ENCODE assay signal across 8 cellular contexts in the genomic region with DNA sequence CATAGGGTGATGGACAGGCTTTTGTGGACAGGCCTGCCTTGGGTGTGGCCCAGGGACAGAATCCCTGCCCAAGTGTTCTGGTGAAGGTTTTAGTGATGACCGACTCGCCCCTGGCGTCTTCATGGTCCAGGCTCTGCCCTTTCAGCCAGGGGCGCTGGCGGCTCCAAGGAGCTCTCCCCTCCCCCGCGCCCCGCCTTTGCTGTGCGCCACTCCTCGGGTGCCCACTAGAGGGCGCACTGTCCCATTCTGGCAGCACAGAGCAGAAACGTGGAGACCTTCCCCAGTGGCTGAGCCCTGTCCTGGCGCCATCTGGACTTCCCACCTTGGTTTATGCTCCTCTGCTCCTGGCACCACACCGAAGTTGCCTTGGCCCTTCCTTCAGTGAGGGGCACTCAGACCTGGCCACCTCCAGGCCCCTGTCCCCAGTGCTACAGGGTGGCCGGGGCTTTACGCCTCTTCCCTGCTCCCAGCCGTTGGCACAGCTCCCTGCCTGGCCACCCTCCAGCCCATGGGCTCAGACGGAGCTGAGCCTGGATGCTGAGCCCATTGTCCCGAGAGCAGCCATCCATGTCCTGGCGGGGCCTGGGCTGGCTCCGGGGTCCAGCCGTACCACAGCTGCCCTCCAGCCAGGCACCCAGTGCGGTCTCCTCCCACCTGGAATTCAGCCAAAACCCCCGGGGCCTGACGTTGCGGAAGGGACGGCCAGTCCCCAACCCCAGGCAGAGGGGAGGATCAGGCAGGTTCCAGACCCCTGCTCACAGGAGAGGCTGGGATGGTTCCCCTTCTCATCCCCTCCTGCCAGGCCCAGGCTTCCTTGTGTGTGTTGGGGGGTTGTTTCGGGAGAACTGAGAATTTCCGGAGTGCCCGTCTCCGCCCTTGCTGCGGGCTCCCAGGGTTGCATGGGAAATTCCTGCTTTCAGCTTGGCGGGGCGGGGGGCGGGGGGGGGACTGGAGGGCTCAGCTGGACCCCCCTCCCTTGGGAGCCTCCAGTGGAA. TPM values are rescaled to one million over a fixed set of nuclear protein-coding genes. Genes with fewer than 3 reads are reported as not detected.
DNase-seq lines count a peak whose midpoint lies in the region; ATAC-seq and TF ChIP-seq lines count a peak whose summit lies in the region.

No MANE protein-coding gene starts in this region.

- H2BK5ac ChIP-seq in IMR-90 (ENCODE audit: low read depth, low read length, poor library complexity, severe bottlenecking): peak overlapping the region; percentile 87

- H2AFZ ChIP-seq in IMR-90 (replicated peaks; ENCODE audit: low read length, poor library complexity): peak overlapping the region; percentile 96
- H2AFZ ChIP-seq in OCI-LY7 (ENCODE audit: low read length): peak overlapping the region; percentile 60; the same call in 1 of the 2 replicates

- peak overlapping the region; percentile 51; the same call in 1 of the 2 replicates for H2BK20ac ChIP-seq in IMR-90 (ENCODE audit: low read depth, low read length)

- POLR2A ChIA-PET in IMR-90 (lab: Charles Lee; ENCODE audit: unreplicated experiment) (interaction anchor here (0.7 kb wide), 1 partner anchor 70 kb away, joined by 4 read pairs; no protein-coding TSS in a partner anchor), OCI-LY7 (lab: Charles Lee) (interaction anchor here (0.5 kb wide), 1 partner anchor 51 kb away, joined by 3 read pairs; no protein-coding TSS in a partner anchor)

- peak; percentile 78 for TF ChIP-seq POLR2A in IMR-90 (IDR thresholded peaks at IDR 0.05; ENCODE audit: low read depth, low read length)

- H4K20me1 ChIP-seq in IMR-90 (ENCODE audit: insufficient read depth, low read length): no peaks in the 10 kb centered on the region; the same call in 1 of the 2 replicates
- H4K20me1 ChIP-seq in OCI-LY7 (ENCODE audit: insufficient read depth, low read length): no peaks in the 10 kb centered on the region

- H2BK120ac ChIP-seq in IMR-90 (ENCODE audit: low read depth, low read length): peak overlapping the region; percentile 70

- H3K27me3 ChIP-seq in IMR-90 (ENCODE audit: control insufficient read depth, insufficient read depth, low read length) (peaks cover 8% of the 10 kb centered on the region; the same call in 1 of the 2 replicates), mucosa of stomach (ENCODE audit: control insufficient read depth, insufficient read depth, low read length) (no peaks in the 10 kb centered on the region)

- H2AK9ac ChIP-seq in IMR-90 (replicated peaks; ENCODE audit: low read depth, low read length, poor library complexity): peak overlapping the region; percentile 95

- peak overlapping the region; percentile 79 for H2AK5ac ChIP-seq in IMR-90 (ENCODE audit: low read depth, low read length)

- BruUV-seq in IMR-90 (replicated peaks; lab: Mats Ljungman, UMichigan) (no TSS peak), OCI-LY7 (replicated peaks; lab: Mats Ljungman, UMichigan) (no TSS peak)

- peak overlapping the region; percentile 69 for H3K23ac ChIP-seq in IMR-90 (ENCODE audit: low read depth, low read length)

- H3K56ac ChIP-seq in IMR-90 (ENCODE audit: extremely low read depth, insufficient read depth, low read length): peak overlapping the region; percentile 61; the same call in 1 of the 2 replicates

- dilution Hi-C loops in IMR-90 (cut with HindIII; ENCODE audit: low sequenced_read_pairs, unreplicated experiment): no loop called here

- H4K8ac ChIP-seq in IMR-90 (ENCODE audit: low read depth in 2 of 2, low read length in 2 of 2): peak overlapping the region; percentile 80 to 89

- peaks cover 6% of the 10 kb centered on the region for H3K9me1 ChIP-seq in IMR-90 (ENCODE audit: insufficient read depth, low read length)

- H3K36me3 ChIP-seq in IMR-90 (ENCODE audit: control insufficient read depth, insufficient read depth, low read length) (no peaks in the 10 kb centered on the region), OCI-LY7 (ENCODE audit: insufficient read depth, low read length) (no peaks in the 10 kb centered on the region), mucosa of stomach (ENCODE audit: control insufficient read depth, insufficient read depth, low read length) (no peaks in the 10 kb centered on the region)

- H2BK15ac ChIP-seq in IMR-90 (ENCODE audit: low read depth, low read length): peak overlapping the region; percentile 64; the same call in 1 of the 3 replicates

- ATAC-seq in GM21360 (IDR thresholded peaks at IDR 0.05; ENCODE audit: unreplicated experiment) (peak; percentile 46), IMR-90 (ENCODE audit: low read depth) (peak; percentile 78)

- peaks cover 23% of the 10 kb centered on the region for H3K4me1 ChIP-seq in IMR-90 (ENCODE audit: control insufficient read depth, insufficient read depth, low read length)
- peaks cover 15% of the 10 kb centered on the region for H3K4me1 ChIP-seq in OCI-LY7 (ENCODE audit: insufficient read depth, low read length, poor library complexity, severe bottlenecking)
- H3K4me1 ChIP-seq in mucosa of stomach (ENCODE audit: control insufficient read depth, insufficient read depth, low read length): peaks cover 75% of the 10 kb centered on the region

- intact Hi-C loops in IMR-90 (cut with micrococcal nuclease) (loop anchor here (2.0 kb wide), 1 partner anchor 48 kb away; no protein-coding TSS in a partner anchor), OCI-LY7 (cut with micrococcal nuclease; ENCODE audit: unreplicated experiment) (loop anchor here (1.0 to 2.0 kb wide), 2 partner anchors 47 to 110 kb away; no protein-coding TSS in a partner anchor)

- peak overlapping the region; percentile 90 for H3K4me2 ChIP-seq in IMR-90 (ENCODE audit: low read depth, low read length)
- H3K4me2 ChIP-seq in OCI-LY7 (ENCODE audit: low read length): peak overlapping the region; percentile 70

- peak overlapping the region; percentile 68 for H3K27ac ChIP-seq in IMR-90 (ENCODE audit: insufficient read depth, low read length)
- no peak overlapping the region for H3K27ac ChIP-seq in OCI-LY7 (ENCODE audit: low read depth, low read length, poor library complexity, severe bottlenecking)

- H3K9ac ChIP-seq in IMR-90 (ENCODE audit: low read depth, low read length): peak overlapping the region; percentile 70
- peak overlapping the region; percentile 81 for H3K9ac ChIP-seq in mucosa of stomach (ENCODE audit: low read length)

- no peaks in the 10 kb centered on the region for H3K79me2 ChIP-seq in OCI-LY7 (ENCODE audit: insufficient read depth, low read depth, low read length)

- peak overlapping the region; percentile 91 for H4K5ac ChIP-seq in IMR-90 (ENCODE audit: low read depth, low read length)

- 4% methylated on average over 14 of the region's 35 CpGs; no CpG with 5 or more reads in 1 of the 2 experiments for WGBS in IMR-90 (ENCODE audit: extremely low coverage in 2 of 2, insufficient read length in 1 of 2), 2 experiments

- DNase-seq in CD1c-positive myeloid dendritic cell (ENCODE audit: extremely low spot score): peak; percentile 92
- peak; percentile 81 for DNase-seq in IMR-90
- DNase-seq in OCI-LY7 (ENCODE audit: low spot score): peak; percentile 83
- DNase-seq in activated T-cell treated with anti-CD3 and anti-CD28 coated beads, Interleukin-2, amount 50 U/mL, for 1 hour: peak; percentile 96
- DNase-seq in epithelial cell of proximal tubule (ENCODE audit: low read depth): no peak
- DNase-seq in stimulated activated CD8-positive, alpha-beta memory T cell treated with anti-CD3 and anti-CD28 coated beads, Interleukin-7, amount 100 ng/mL, for 24 hours (ENCODE audit: low read depth): peak; percentile 83

- H3K4me3 ChIP-seq in IMR-90 (ENCODE audit: insufficient read depth, low read depth, low read length) (peak overlapping the region; percentile 39), OCI-LY7 (ENCODE audit: low read depth, low read length, poor library complexity, severe bottlenecking) (peak overlapping the region; percentile 19), epithelial cell of proximal tubule (ENCODE audit: low read depth, low read length) (peak overlapping the region; percentile 45), mucosa of stomach (ENCODE audit: low read length) (peak overlapping the region; percentile 35)

- in situ Hi-C loops in IMR-90 (cut with MboI; ENCODE audit: low sequenced_read_pairs): no loop called here

- peak overlapping the region; percentile 58 for H3K14ac ChIP-seq in IMR-90 (replicated peaks; ENCODE audit: low read depth, low read length)

- TF ChIP-seq CTCF in IMR-90 (conservative IDR thresholded peaks at IDR 0.05; ENCODE audit: low read depth, low read length) (peak; percentile 99), OCI-LY7 (conservative IDR thresholded peaks at IDR 0.05; ENCODE audit: low read length) (peak; percentile 97), epithelial cell of proximal tubule (conservative IDR thresholded peaks at IDR 0.05; ENCODE audit: low read depth, low read length) (peak; percentile 95)

- H3K4ac ChIP-seq in IMR-90 (ENCODE audit: low read depth, low read length): peak overlapping the region; percentile 87

- peak overlapping the region; percentile 84 for H4K91ac ChIP-seq in IMR-90 (ENCODE audit: insufficient read depth, low read depth, low read length)

- TF ChIP-seq RAD21 in IMR-90 (IDR thresholded peaks at IDR 0.05; ENCODE audit: low read length): peak; percentile 73

- peak overlapping the region; percentile 44 for H3K18ac ChIP-seq in IMR-90 (ENCODE audit: low read depth, low read length)

- no peaks in the 10 kb centered on the region for H3K9me2 ChIP-seq in OCI-LY7 (ENCODE audit: insufficient read depth, low read length)

- H3K79me1 ChIP-seq in IMR-90 (ENCODE audit: low read depth in 1 of 2, low read length in 2 of 2): peaks cover 0 to 14% of the 10 kb centered on the region in 2 experiments; a peak in 1 of 4 replicates

- CTCF ChIA-PET in IMR-90 (lab: Yijun Ruan, JAX) (interaction anchor here (0.6 to 2.2 kb wide), 6 partner anchors 9 to 121 kb away, joined by 3 to 32 read pairs (median 6); no protein-coding TSS in a partner anchor), OCI-LY7 (lab: Charles Lee; ENCODE audit: unreplicated experiment) (interaction anchor here (0.5 to 1.4 kb wide), 5 partner anchors 9 to 301 kb away, joined by 3 to 17 read pairs (median 5); a partner anchor contains a TSS)

- H3K9me3 ChIP-seq in IMR-90 (ENCODE audit: control insufficient read depth, insufficient read depth, low read length) (no peaks in the 10 kb centered on the region), OCI-LY7 (ENCODE audit: low read length) (no peaks in the 10 kb centered on the region), mucosa of stomach (ENCODE audit: control insufficient read depth, low read length) (no peaks in the 10 kb centered on the region)

RNA-seq across cellular contexts. Expression of a gene that starts 5.6 kb away (rescaled TPM):
- total RNA-seq in IMR-90 (2012; rRNA removed) (not detected in 2 replicates), OCI-LY7 (2022) (1.5 TPM in 1 of 2 replicates, not detected in the other), epithelial cell of proximal tubule (7.0 and 8.3 TPM in 2 replicates)
- 0.21 and 1.0 TPM in 2 replicates for polyA plus RNA-seq in IMR-90 (2012; rRNA removed)
- polyA plus RNA-seq in IMR-90 (2012; cell fraction: cytosol; rRNA removed): 0.41 TPM in 1 of 2 replicates, not detected in the other
- 1.0 and 1.7 TPM in 2 replicates for polyA plus RNA-seq in IMR-90 (2012; cell fraction: nucleus; rRNA removed; ENCODE audit: low replicate concordance)
- 4.1 and 4.6 TPM in 2 replicates for total RNA-seq in OCI-LY7 (2014; rRNA removed; shearing (Covaris generic))

RNA-seq across cellular contexts. Expression of a gene that starts 6.5 kb away (rescaled TPM):
- total RNA-seq in IMR-90 (2012; rRNA removed): 18.1 and 20.3 TPM in 2 replicates
- 123 and 149 TPM in 2 replicates for polyA plus RNA-seq in IMR-90 (2012; rRNA removed)
- 196 and 200 TPM in 2 replicates for polyA plus RNA-seq in IMR-90 (2012; cell fraction: cytosol; rRNA removed)
- polyA plus RNA-seq in IMR-90 (2012; cell fraction: nucleus; rRNA removed; ENCODE audit: low replicate concordance): 61.5 and 154 TPM in 2 replicates
- not detected in 2 replicates for total RNA-seq in OCI-LY7 (2014; rRNA removed; shearing (Covaris generic))
- total RNA-seq in OCI-LY7 (2022): not detected in 2 replicates
- 101 and 121 TPM in 2 replicates for total RNA-seq in epithelial cell of proximal tubule

RNA-seq across cellular contexts. Expression of a gene that starts 9.9 kb away (rescaled TPM):
- total RNA-seq in IMR-90 (2012; rRNA removed) (4.2 and 5.7 TPM in 2 replicates), OCI-LY7 (2022) (55.8 and 58.0 TPM in 2 replicates), epithelial cell of proximal tubule (30.5 and 48.3 TPM in 2 replicates)
- polyA plus RNA-seq in IMR-90 (2012; rRNA removed): 6.4 and 9.4 TPM in 2 replicates
- polyA plus RNA-seq in IMR-90 (2012; cell fraction: cytosol; rRNA removed): 9.8 and 13.3 TPM in 2 replicates
- 10.7 and 48.6 TPM in 2 replicates for polyA plus RNA-seq in IMR-90 (2012; cell fraction: nucleus; rRNA removed; ENCODE audit: low replicate concordance)
- 53.2 and 57.4 TPM in 2 replicates for total RNA-seq in OCI-LY7 (2014; rRNA removed; shearing (Covaris generic))

RNA-seq across cellular contexts. Expression of a gene that starts 45.3 kb away (rescaled TPM):
- total RNA-seq in IMR-90 (2012; rRNA removed) (2.7 and 3.9 TPM in 2 replicates), OCI-LY7 (2022) (0.21 and 0.31 TPM in 2 replicates), epithelial cell of proximal tubule (3.5 and 5.6 TPM in 2 replicates)
- 6.3 and 8.5 TPM in 2 replicates for polyA plus RNA-seq in IMR-90 (2012; rRNA removed)
- 5.9 and 17.0 TPM in 2 replicates for polyA plus RNA-seq in IMR-90 (2012; cell fraction: cytosol; rRNA removed)
- 5.2 and 13.9 TPM in 2 replicates for polyA plus RNA-seq in IMR-90 (2012; cell fraction: nucleus; rRNA removed; ENCODE audit: low replicate concordance)
- 0.25 and 0.70 TPM in 2 replicates for total RNA-seq in OCI-LY7 (2014; rRNA removed; shearing (Covaris generic))

Comparison
In these comparisons a context has a peak if more than half of its experiments do, and no peak if none do; other contexts are left out.
1. RNA of a gene that starts 6.5 kb away (total RNA-seq): 101 to 121 TPM in epithelial cell of proximal tubule and 18.1 to 20.3 TPM in IMR-90; not detected in OCI-LY7; every median in the first group is over 10 times any median in the second.
2. Peak in every context shown above with its lines, with median percentiles within 50 percentile points of each other: H3K4me3 ChIP-seq and CTCF ChIP-seq.